ENCODE assay signal across 8 cellular contexts in genomic region chr12:55974308-55974724, GRCh38. TPM values are rescaled to one million over a fixed set of nuclear protein-coding genes. Genes with fewer than 3 reads are reported as not detected.
DNase-seq lines count a peak whose midpoint lies in the region; ATAC-seq and TF ChIP-seq lines count a peak whose summit lies in the region.

No MANE protein-coding gene starts in this region.

- peaks cover 0 to 11% (median 0%) of the 10 kb centered on the region in 4 donors for H3K36me3 ChIP-seq in sigmoid colon

- POLR2A ChIA-PET in HEK293T (lab: Yijun Ruan, JAX) = interaction anchor here (0.7 to 2.2 kb wide), 30 partner anchors 8 to 662 kb away, joined by 3 to 26 read pairs (median 4); partner anchors contain the start of genes DNAJC14, PA2G4, PYM1 and SUOX

- H3K27me3 Mint-ChIP-seq in activated naive CD8-positive, alpha-beta T cell treated with anti-CD3 and anti-CD28 coated beads for 36 hours = no peaks in the 10 kb centered on the region

- TF ChIP-seq POLR2A in sigmoid colon (IDR thresholded peaks at IDR 0.05) = no peak

- peak; percentile 52 for ATAC-seq in left ventricle myocardium superior

- TF ChIP-seq CTCF in sigmoid colon (IDR thresholded peaks at IDR 0.05) = no peak

- H3K27ac ChIP-seq in sigmoid colon = peak overlapping the region; percentile 93 to 99 (median 96)

- no peaks in the 10 kb centered on the region for H3K9me3 Mint-ChIP-seq in activated naive CD8-positive, alpha-beta T cell treated with anti-CD3 and anti-CD28 coated beads for 36 hours

- 0 to 1% methylated on average over 15 of the region's 15 CpGs for WGBS in sigmoid colon, 2 donors

- peaks cover 0 to 51% (median 34%) of the 10 kb centered on the region in 4 donors for H3K4me1 ChIP-seq in sigmoid colon

- H3K4me3 Mint-ChIP-seq in activated naive CD8-positive, alpha-beta T cell treated with anti-CD3 and anti-CD28 coated beads for 36 hours = no peak overlapping the region

- no peaks in the 10 kb centered on the region for H3K9me3 ChIP-seq in sigmoid colon

- peaks cover 29% of the 10 kb centered on the region for H3K4me1 Mint-ChIP-seq in activated naive CD8-positive, alpha-beta T cell treated with anti-CD3 and anti-CD28 coated beads for 36 hours

- CTCF ChIA-PET in HEK293T (lab: Yijun Ruan, JAX) = interaction anchor here (0.9 to 2.2 kb wide), 5 partner anchors 21 to 236 kb away, joined by 3 to 11 read pairs (median 5); no protein-coding TSS in a partner anchor

- H3K36me3 Mint-ChIP-seq in activated naive CD8-positive, alpha-beta T cell treated with anti-CD3 and anti-CD28 coated beads for 36 hours = peaks cover 10% of the 10 kb centered on the region

- peak overlapping the region; percentile 84 to 100 (median 92) for H3K4me3 ChIP-seq in sigmoid colon

- DNase-seq in NCI-H2227 (lab: John Stamatoyannopoulos, UW; ENCODE audit: unreplicated experiment) (peak; percentile 30), NCI-H2227 treated with DMSO at 0.1 percent for 48 hours (lab: John Stamatoyannopoulos, UW) (no peak), HEK293T (ENCODE audit: extremely low spot score) (peak; percentile 65), NCI-H1105 (lab: John Stamatoyannopoulos, UW) (peak; percentile 8), left ventricle myocardium superior (no peak), sigmoid colon (peak; percentile 82), NCI-H1092 (lab: John Stamatoyannopoulos, UW) (no peak)
- peak; percentile 38 for DNase-seq in activated naive CD8-positive, alpha-beta T cell treated with anti-CD3 and anti-CD28 coated beads for 36 hours

- no peak for TF ChIP-seq EP300 in sigmoid colon (IDR thresholded peaks at IDR 0.05)

- intact Hi-C loops in left ventricle myocardium superior (cut with micrococcal nuclease) = no loop called here
- intact Hi-C loops in sigmoid colon (cut with DNase I) = loop anchor here (1.0 kb wide), 1 partner anchor 22 kb away; no protein-coding TSS in a partner anchor

- no peaks in the 10 kb centered on the region for H3K27me3 ChIP-seq in sigmoid colon

- no peak overlapping the region for H3K27ac Mint-ChIP-seq in activated naive CD8-positive, alpha-beta T cell treated with anti-CD3 and anti-CD28 coated beads for 36 hours

TF ChIP-seq in HEK293T, 16 proteins besides CTCF, POLR2A, EP300 and RAD21:
- TF ChIP-seq SP1 (IDR thresholded peaks at IDR 0.05) (no peak), FOXK2 (IDR thresholded peaks at IDR 0.05) (no peak), NFRKB (IDR thresholded peaks at IDR 0.05) (no peak), L3MBTL2 (conservative IDR thresholded peaks at IDR 0.05) (no peak), FOXM1 (IDR thresholded peaks at IDR 0.05; ENCODE audit: borderline replicate concordance) (no peak), HDGF (IDR thresholded peaks at IDR 0.05; ENCODE audit: borderline replicate concordance) (no peak), BHLHE40 (IDR thresholded peaks at IDR 0.05; ENCODE audit: borderline replicate concordance) (no peak), ELF4 (IDR thresholded peaks at IDR 0.05) (no peak), PKNOX1 (IDR thresholded peaks at IDR 0.05) (no peak), CTBP1 (IDR thresholded peaks at IDR 0.05; ENCODE audit: borderline replicate concordance) (no peak), LEF1 (IDR thresholded peaks at IDR 0.05; ENCODE audit: borderline replicate concordance) (no peak)
TF ChIP-seq in HEK293T: peak in this region for 0.

RNA-seq across cellular contexts. Expression of gene RAB5B, which starts 0.4 kb away (rescaled TPM):
- 10 to 100 TPM; 24.5 to 25.3 TPM for total RNA-seq in activated naive CD8-positive, alpha-beta T cell treated with anti-CD3 and anti-CD28 coated beads for 36 hours
- total RNA-seq in left ventricle myocardium superior (128 TPM), sigmoid colon (100 to 1,000 TPM in 3 of 4 donors, 10 to 100 TPM in 1; 92.8 to 102 (median 101) TPM)
- polyA plus RNA-seq in sigmoid colon = 100 to 1,000 TPM in 1 of 3 donors, 10 to 100 TPM in 2; 82.8 to 113 (median 83.5) TPM

RNA-seq across cellular contexts. Expression of gene CDK2, which starts 7.7 kb away (rescaled TPM):
- 100 to 1,000 TPM; 111 to 120 TPM for total RNA-seq in activated naive CD8-positive, alpha-beta T cell treated with anti-CD3 and anti-CD28 coated beads for 36 hours
- total RNA-seq in left ventricle myocardium superior = 8.4 TPM
- total RNA-seq in sigmoid colon = 10 to 100 TPM; 11.4 to 27.7 (median 18.8) TPM
- polyA plus RNA-seq in sigmoid colon = 10 to 100 TPM in 2 of 3 donors, 1 to 10 TPM in 1; 7.2 to 23.4 (median 11.1) TPM

RNA-seq across cellular contexts. Expression of gene PMEL, which starts 8.5 kb away (rescaled TPM):
- total RNA-seq in activated naive CD8-positive, alpha-beta T cell treated with anti-CD3 and anti-CD28 coated beads for 36 hours = under 1 TPM; 0.25 to 0.28 TPM
- total RNA-seq in left ventricle myocardium superior (0.57 TPM), sigmoid colon (1 to 10 TPM in 1 of 4 donors, under 1 TPM in 1, not detected in 2; 0.71 to 1.3 TPM)
- 1 to 10 TPM; 1.2 to 1.8 (median 1.7) TPM for polyA plus RNA-seq in sigmoid colon

RNA-seq across cellular contexts. Expression of gene SUOX, which starts 22.8 kb away (rescaled TPM):
- total RNA-seq in activated naive CD8-positive, alpha-beta T cell treated with anti-CD3 and anti-CD28 coated beads for 36 hours = 1 to 10 TPM; 4.6 to 4.9 TPM
- total RNA-seq in left ventricle myocardium superior (27.9 TPM), sigmoid colon (10 to 100 TPM; 20.9 to 51.0 (median 25.4) TPM)
- 10 to 100 TPM in 2 of 3 donors, 1 to 10 TPM in 1; 8.4 to 16.1 (median 15.0) TPM for polyA plus RNA-seq in sigmoid colon

RNA-seq across cellular contexts. Expression of gene DGKA, which starts 43.4 kb away (rescaled TPM):
- 100 to 1,000 TPM; 236 TPM for total RNA-seq in activated naive CD8-positive, alpha-beta T cell treated with anti-CD3 and anti-CD28 coated beads for 36 hours
- total RNA-seq in left ventricle myocardium superior (6.9 TPM), sigmoid colon (10 to 100 TPM; 21.4 to 76.4 (median 49.1) TPM)
- 10 to 100 TPM; 43.0 to 97.8 (median 44.4) TPM for polyA plus RNA-seq in sigmoid colon

Comparison
In these comparisons a context has a peak if more than half of its experiments do, and no peak if none do; other contexts are left out.
1. DNase-seq: peak in NCI-H2227 (single experiment), HEK293T (single experiment), NCI-H1105 (single experiment), activated naive CD8-positive, alpha-beta T cell treated with anti-CD3 and anti-CD28 coated beads for 36 hours (single experiment) and sigmoid colon (single experiment); none in NCI-H2227 treated with DMSO at 0.1 percent for 48 hours (single experiment), left ventricle myocardium superior (single experiment) and NCI-H1092 (single experiment).